13 cellular contexts compared by ENCODE assay signal in the genomic region with DNA sequence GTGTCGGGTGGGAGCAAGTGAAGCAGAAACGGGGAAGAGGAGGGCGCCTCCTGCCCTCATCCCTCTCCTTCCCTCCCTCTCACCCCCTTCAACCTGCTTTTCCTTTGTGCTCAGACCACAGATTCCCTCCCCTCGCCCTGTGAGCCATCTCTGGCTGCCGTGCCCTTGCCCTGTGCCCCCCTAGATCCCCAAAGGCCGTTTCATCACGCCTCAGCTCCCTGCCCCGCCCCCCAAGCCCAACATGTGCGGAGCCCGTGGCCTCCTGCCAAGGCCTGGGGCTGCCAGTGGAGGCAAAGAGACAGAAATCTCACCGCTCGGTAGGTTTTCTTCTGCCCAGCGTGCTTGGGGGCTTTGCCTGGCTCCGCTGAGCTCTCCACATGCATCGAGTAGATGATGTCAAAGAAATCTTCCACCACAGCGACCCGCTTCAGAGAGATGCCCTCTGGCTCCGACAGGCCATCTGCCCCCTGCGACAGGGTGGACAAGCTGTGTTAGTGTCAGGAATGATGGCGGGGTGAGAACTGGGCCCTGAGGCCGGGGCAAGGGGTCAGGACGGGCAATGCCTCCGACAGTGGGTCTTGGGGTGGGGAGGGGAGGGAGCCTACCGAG.
DNase-seq lines count a peak whose midpoint lies in the region; ATAC-seq, FAIRE-seq and TF ChIP-seq lines count a peak whose summit lies in the region.
"Had no signal": no experiment of that assay in that cellular context is flagged by ENCODE, and none has a peak within 500 bp of the region (broad histone marks: within the 10 kb centered on the region; RNA-seq: fewer than 3 reads in every experiment).

No MANE protein-coding gene starts in this region.

- no peak for FAIRE-seq in urothelium cell line (lab: Jason Lieb, UNC)
- FAIRE-seq: endometrium, HTR-8/SVneo had no signal

- H3K27ac ChIP-seq in cingulate gyrus (ENCODE audit: low read depth, low read length): peak overlapping the region; percentile 69
- peak overlapping the region; percentile 5 for H3K27ac ChIP-seq in parathyroid adenoma
- H3K27ac ChIP-seq: vagina had no signal

- H3K9ac ChIP-seq in parathyroid adenoma: no peak overlapping the region

- no peaks in the 10 kb centered on the region for H3K27me3 ChIP-seq in parathyroid adenoma (ENCODE audit: control insufficient read depth, insufficient read depth, low read length)
- H3K27me3 ChIP-seq: vagina had no signal

- H2AFZ ChIP-seq in parathyroid adenoma: no peak overlapping the region

- no peak for TF ChIP-seq CTCF in parathyroid adenoma (IDR thresholded peaks at IDR 0.05)

- H3K4me2 ChIP-seq in parathyroid adenoma (ENCODE audit: low read length): no peak overlapping the region

- H3K79me2 ChIP-seq in parathyroid adenoma: no peaks in the 10 kb centered on the region

- no peak for ATAC-seq in GM21737 (IDR thresholded peaks at IDR 0.05; ENCODE audit: unreplicated experiment)

- H3K4me3 ChIP-seq in parathyroid adenoma (ENCODE audit: low read depth, low read length): no peak overlapping the region
- H3K4me3 ChIP-seq: vagina had no signal

- H3K9me3 ChIP-seq in parathyroid adenoma (ENCODE audit: control insufficient read depth, low read length): no peaks in the 10 kb centered on the region
- H3K9me3 ChIP-seq: vagina had no signal

- H3K4me1 ChIP-seq in parathyroid adenoma: peaks cover 12% of the 10 kb centered on the region

- DNase-seq in activated CD4-positive, alpha-beta T cell treated with anti-CD3 and anti-CD28 coated beads for 48 hours: peak; percentile 40
- no peak for DNase-seq in activated CD4-positive, alpha-beta T cell treated with anti-CD3 and anti-CD28 coated beads, Interleukin-2, amount 50 U/mL, for 48 hours
- DNase-seq in NCI-H1105 treated with DMSO at 0.1 percent for 48 hours (lab: John Stamatoyannopoulos, UW): peak; percentile 75
- no peak for DNase-seq in urothelium cell line (ENCODE audit: low spot score)
- no peak for DNase-seq in stimulated activated CD8-positive, alpha-beta memory T cell treated with anti-CD3 and anti-CD28 coated beads, Interleukin-4, amount 100 ng/mL, for 48 hours
- DNase-seq: activated effector memory CD4-positive, alpha-beta T cell treated with anti-CD3 and anti-CD28 coated beads, Interleukin-2, amount 50 U/mL, for 16 hours; NCI-H748 treated with DMSO at 0.1 percent for 48 hours had no signal

- no peaks in the 10 kb centered on the region for H3K36me3 ChIP-seq in parathyroid adenoma (ENCODE audit: control insufficient read depth, insufficient read depth, low read length)
- H3K36me3 ChIP-seq: vagina had no signal

Comparison
In these comparisons a context has a peak if more than half of its experiments do, and no peak if none do; other contexts are left out.
1. DNase-seq: peak in activated CD4-positive, alpha-beta T cell treated with anti-CD3 and anti-CD28 coated beads for 48 hours (single experiment) and NCI-H1105 treated with DMSO at 0.1 percent for 48 hours (single experiment); none in activated CD4-positive, alpha-beta T cell treated with anti-CD3 and anti-CD28 coated beads, Interleukin-2, amount 50 U/mL, for 48 hours (0 of 2), urothelium cell line (single experiment) and stimulated activated CD8-positive, alpha-beta memory T cell treated with anti-CD3 and anti-CD28 coated beads, Interleukin-4, amount 100 ng/mL, for 48 hours (single experiment).